In the genomic region with DNA sequence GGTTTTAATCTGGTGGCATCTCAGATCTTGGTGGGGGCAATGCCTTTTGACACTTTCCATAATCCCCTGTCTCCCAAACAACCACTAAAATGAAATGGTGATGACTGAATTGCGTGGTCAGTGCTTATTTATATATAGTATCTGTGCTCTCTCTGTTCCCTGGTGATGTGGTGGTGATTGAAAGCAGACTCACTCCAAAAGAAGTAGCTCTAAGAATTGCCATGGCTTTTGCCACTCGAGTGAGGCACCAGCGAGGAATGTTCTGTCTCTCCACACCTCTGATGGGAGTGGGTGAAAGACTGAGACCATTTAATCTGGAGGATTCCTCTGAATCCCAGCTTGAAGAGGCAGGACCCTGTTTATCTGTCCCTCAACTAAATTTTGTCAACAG, we compare ENCODE assay signal across 8 cellular contexts. TPM values are rescaled to one million over a fixed set of nuclear protein-coding genes. Genes with fewer than 3 reads are reported as not detected.
DNase-seq lines count a peak whose midpoint lies in the region; ATAC-seq and TF ChIP-seq lines count a peak whose summit lies in the region.

No MANE protein-coding gene starts in this region.

- WGBS in suprapubic skin: 61% methylated on average over 3 of the region's 3 CpGs

- TF ChIP-seq POLR2A in suprapubic skin (IDR thresholded peaks at IDR 0.05): no peak

- H3K27ac ChIP-seq in left ventricle myocardium inferior (replicated peaks) (peak overlapping the region; percentile 97), suprapubic skin (peak overlapping the region; percentile 7)

- H3K4me1 ChIP-seq in left ventricle myocardium inferior (peaks cover 93% of the 10 kb centered on the region), suprapubic skin (peaks cover 91% of the 10 kb centered on the region)

- intact Hi-C loops in left ventricle myocardium inferior (cut with micrococcal nuclease): no loop called here

- TF ChIP-seq CTCF in left ventricle myocardium inferior (IDR thresholded peaks at IDR 0.05; ENCODE audit: borderline replicate concordance) (no peak), suprapubic skin (IDR thresholded peaks at IDR 0.05) (no peak)

- no peaks in the 10 kb centered on the region for H3K36me3 ChIP-seq in left ventricle myocardium inferior
- no peaks in the 10 kb centered on the region for H3K36me3 ChIP-seq in suprapubic skin

- POLR2A ChIA-PET in activated naive CD8-positive, alpha-beta T cell treated with anti-CD3 and anti-CD28 coated beads, Interleukin-2, amount 10 ng/mL, durations not matched to agents 7 days and 5 days (lab: Charles Lee): interaction anchor here (0.8 to 1.3 kb wide), 3 partner anchors 31 to 86 kb away, joined by 3 to 4 read pairs (median 3); no protein-coding TSS in a partner anchor

- ATAC-seq in activated naive CD8-positive, alpha-beta T cell treated with anti-CD3 and anti-CD28 coated beads, Interleukin-2, amount 10 ng/mL, durations not matched to agents 7 days and 5 days (ENCODE audit: low read depth): no peak
- ATAC-seq in HG03571 (IDR thresholded peaks at IDR 0.05; ENCODE audit: unreplicated experiment) (no peak), GM21737 (IDR thresholded peaks at IDR 0.05; ENCODE audit: unreplicated experiment) (no peak)

- TF ChIP-seq EP300 in suprapubic skin (IDR thresholded peaks at IDR 0.05): no peak

- DNase-seq in T-helper 2 cell treated with Interferon-gamma antibody and Interleukin-4, amounts not matched to agents 5 μg/mL and 100 μg/mL, for 36 hours (ENCODE audit: low spot score): no peak
- DNase-seq in T-helper 2 cell (no peak), left ventricle myocardium inferior (no peak), suprapubic skin (ENCODE audit: low spot score in 2 of 2) (no peak), GDM1 (lab: John Stamatoyannopoulos, UW) (no peak)
- no peak for DNase-seq in activated naive CD8-positive, alpha-beta T cell treated with anti-CD3 and anti-CD28 coated beads, Interleukin-2, amount 10 ng/mL, durations not matched to agents 7 days and 5 days

- H3K4me3 ChIP-seq in left ventricle myocardium inferior (peak overlapping the region; percentile 88), suprapubic skin (no peak overlapping the region)

- H3K9me3 Mint-ChIP-seq in T-helper 2 cell treated with Interferon-gamma antibody and Interleukin-4, amounts not matched to agents 5 μg/mL and 100 μg/mL, for 36 hours: no peaks in the 10 kb centered on the region
- no peaks in the 10 kb centered on the region for H3K9me3 Mint-ChIP-seq in activated naive CD8-positive, alpha-beta T cell treated with anti-CD3 and anti-CD28 coated beads, Interleukin-2, amount 10 ng/mL, durations not matched to agents 7 days and 5 days

- peaks cover 82% of the 10 kb centered on the region for H3K4me1 Mint-ChIP-seq in T-helper 2 cell treated with Interferon-gamma antibody and Interleukin-4, amounts not matched to agents 5 μg/mL and 100 μg/mL, for 36 hours (ENCODE audit: low read depth)
- H3K4me1 Mint-ChIP-seq in activated naive CD8-positive, alpha-beta T cell treated with anti-CD3 and anti-CD28 coated beads, Interleukin-2, amount 10 ng/mL, durations not matched to agents 7 days and 5 days: peaks cover 65% of the 10 kb centered on the region

- H3K9me3 ChIP-seq in left ventricle myocardium inferior (replicated peaks) (no peaks in the 10 kb centered on the region), suprapubic skin (no peaks in the 10 kb centered on the region)

- no peaks in the 10 kb centered on the region for H3K27me3 Mint-ChIP-seq in T-helper 2 cell treated with Interferon-gamma antibody and Interleukin-4, amounts not matched to agents 5 μg/mL and 100 μg/mL, for 36 hours (ENCODE audit: low read depth)
- no peaks in the 10 kb centered on the region for H3K27me3 Mint-ChIP-seq in activated naive CD8-positive, alpha-beta T cell treated with anti-CD3 and anti-CD28 coated beads, Interleukin-2, amount 10 ng/mL, durations not matched to agents 7 days and 5 days

- peak overlapping the region; percentile 84 for H3K27ac Mint-ChIP-seq in T-helper 2 cell treated with Interferon-gamma antibody and Interleukin-4, amounts not matched to agents 5 μg/mL and 100 μg/mL, for 36 hours
- H3K27ac Mint-ChIP-seq in activated naive CD8-positive, alpha-beta T cell treated with anti-CD3 and anti-CD28 coated beads, Interleukin-2, amount 10 ng/mL, durations not matched to agents 7 days and 5 days: peak overlapping the region; percentile 90

- peak overlapping the region; percentile 90 for H3K4me3 Mint-ChIP-seq in T-helper 2 cell treated with Interferon-gamma antibody and Interleukin-4, amounts not matched to agents 5 μg/mL and 100 μg/mL, for 36 hours
- peak overlapping the region; percentile 89 for H3K4me3 Mint-ChIP-seq in activated naive CD8-positive, alpha-beta T cell treated with anti-CD3 and anti-CD28 coated beads, Interleukin-2, amount 10 ng/mL, durations not matched to agents 7 days and 5 days

- H3K36me3 Mint-ChIP-seq in T-helper 2 cell treated with Interferon-gamma antibody and Interleukin-4, amounts not matched to agents 5 μg/mL and 100 μg/mL, for 36 hours (ENCODE audit: low read depth): peaks cover 34% of the 10 kb centered on the region
- peaks cover 11% of the 10 kb centered on the region for H3K36me3 Mint-ChIP-seq in activated naive CD8-positive, alpha-beta T cell treated with anti-CD3 and anti-CD28 coated beads, Interleukin-2, amount 10 ng/mL, durations not matched to agents 7 days and 5 days

- H3K27me3 ChIP-seq in left ventricle myocardium inferior (ENCODE audit: low read depth) (no peaks in the 10 kb centered on the region), suprapubic skin (no peaks in the 10 kb centered on the region)

RNA-seq across cellular contexts. Expression of a gene that starts 2.8 kb away (rescaled TPM):
- 10 to 100 TPM; 23.1 to 24.3 TPM for total RNA-seq in activated naive CD8-positive, alpha-beta T cell treated with anti-CD3 and anti-CD28 coated beads, Interleukin-2, amount 10 ng/mL, durations not matched to agents 7 days and 5 days
- total RNA-seq in left ventricle myocardium inferior (15.0 TPM), suprapubic skin (10 to 100 TPM in 3 of 4 donors, 1 to 10 TPM in 1; 9.3 to 60.8 (median 31.0) TPM)
